In the genomic region with DNA sequence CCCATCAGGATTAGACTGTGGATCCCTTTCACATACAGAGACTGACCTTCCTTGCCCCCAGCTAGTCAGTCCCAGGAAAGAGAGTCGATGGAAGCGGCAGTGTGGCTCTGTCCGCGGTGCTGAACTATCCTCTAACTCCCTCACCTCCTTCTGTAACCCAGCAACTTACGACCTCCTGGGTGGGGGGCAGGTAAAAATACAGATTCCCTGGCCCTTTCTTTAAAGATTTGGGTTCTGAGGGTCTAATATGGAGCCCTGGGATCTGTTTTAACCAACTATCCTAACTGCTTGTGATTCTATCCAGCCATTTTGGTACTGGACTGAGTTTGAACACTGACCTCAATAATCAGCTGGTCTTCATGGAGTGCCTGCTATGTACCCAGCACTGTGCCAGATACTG, we compare ENCODE assay signal across 9 cellular contexts. TPM values are rescaled to one million over a fixed set of nuclear protein-coding genes. Genes with fewer than 3 reads are reported as not detected.
DNase-seq lines count a peak whose midpoint lies in the region; ATAC-seq, FAIRE-seq and TF ChIP-seq lines count a peak whose summit lies in the region.
"Had no signal": no experiment of that assay in that cellular context is flagged by ENCODE, and none has a peak within 500 bp of the region (broad histone marks: within the 10 kb centered on the region; RNA-seq: fewer than 3 reads in every experiment).

No MANE protein-coding gene starts in this region.

- H3K4me1 Mint-ChIP-seq in neural progenitor cell, result peaks cover 15% of the 10 kb centered on the region

- H3K9me2 ChIP-seq in PC-3 (replicated peaks; ENCODE audit: low read length), result no peaks in the 10 kb centered on the region

- TF ChIP-seq CTCF in PC-3 (conservative IDR thresholded peaks at IDR 0.05; ENCODE audit: low read depth, low read length) (no peak), endothelial cell of umbilical vein (IDR thresholded peaks at IDR 0.05; ENCODE audit: extremely low read depth in 1 of 2, insufficient read depth in 1 of 2, low read depth in 1 of 2, low read length in 2 of 2) (no peak), neural progenitor cell (IDR thresholded peaks at IDR 0.05) (no peak), esophagus squamous epithelium (IDR thresholded peaks at IDR 0.05) (no peak)

- H3K27ac ChIP-seq in PC-3 (ENCODE audit: low read length) (no peak overlapping the region), endothelial cell of umbilical vein (ENCODE audit: insufficient read depth, low read depth, low read length) (no peak overlapping the region), neural progenitor cell (no peak overlapping the region), esophagus squamous epithelium (no peak overlapping the region)

- no peaks in the 10 kb centered on the region for H3K9me1 ChIP-seq in endothelial cell of umbilical vein (replicated peaks; ENCODE audit: control insufficient read depth, extremely low read depth, insufficient read depth, low read length)

- no peak overlapping the region for H2AFZ ChIP-seq in PC-3 (ENCODE audit: low read length)
- H2AFZ ChIP-seq in endothelial cell of umbilical vein (ENCODE audit: low read depth, low read length), result no peak overlapping the region
- no peak overlapping the region for H2AFZ ChIP-seq in neural progenitor cell (replicated peaks)

- intact Hi-C loops in PC-3 (cut with micrococcal nuclease) (no loop called here), endothelial cell of umbilical vein (cut with micrococcal nuclease) (no loop called here), esophagus squamous epithelium (cut with DNase I) (no loop called here)

- H3K4me3 ChIP-seq in PC-3 (ENCODE audit: low read length) (no peak overlapping the region), endothelial cell of umbilical vein (replicated peaks in 1 of 3; ENCODE audit: insufficient read depth in 1 of 3, low read depth in 1 of 3, low read length in 3 of 3) (no peak overlapping the region), neural progenitor cell (no peak overlapping the region), esophagus squamous epithelium (no peak overlapping the region)

- H3F3A ChIP-seq in PC-3 (ENCODE audit: low read length, unreplicated experiment) (no peaks in the 10 kb centered on the region), neural progenitor cell (ENCODE audit: low read depth) (no peaks in the 10 kb centered on the region)

- no peak overlapping the region for H3K4me3 Mint-ChIP-seq in neural progenitor cell

- POLR2A ChIA-PET in PC-3 (lab: Charles Lee; ENCODE audit: unreplicated experiment), result no interaction called here
- POLR2A ChIA-PET in endothelial cell of umbilical vein (lab: Charles Lee), result no interaction called here

- H3K36me3 Mint-ChIP-seq in neural progenitor cell, result no peaks in the 10 kb centered on the region

- no peak overlapping the region for H3K27ac Mint-ChIP-seq in neural progenitor cell

- no peaks in the 10 kb centered on the region for H3K9me3 ChIP-seq in PC-3 (ENCODE audit: low read length)
- H3K9me3 ChIP-seq in endothelial cell of umbilical vein (replicated peaks; ENCODE audit: control insufficient read depth, insufficient read depth, low read length), result no peaks in the 10 kb centered on the region
- no peaks in the 10 kb centered on the region for H3K9me3 ChIP-seq in neural progenitor cell (ENCODE audit: low read depth)
- no peaks in the 10 kb centered on the region for H3K9me3 ChIP-seq in esophagus squamous epithelium

- H3K4me2 ChIP-seq in PC-3 (ENCODE audit: low read length) (no peak overlapping the region), endothelial cell of umbilical vein (ENCODE audit: insufficient read depth, low read length) (no peak overlapping the region), neural progenitor cell (no peak overlapping the region)

- CTCF ChIA-PET in PC-3 (lab: Charles Lee), result no interaction called here
- CTCF ChIA-PET in endothelial cell of umbilical vein (lab: Charles Lee), result interaction anchor here (2.8 kb wide), 1 partner anchor 10 kb away, joined by 10 read pairs; no protein-coding TSS in a partner anchor

- peaks cover 2% of the 10 kb centered on the region for H3K9me3 Mint-ChIP-seq in neural progenitor cell

- no peaks in the 10 kb centered on the region for H3K4me1 ChIP-seq in PC-3 (ENCODE audit: insufficient read depth, low read length)
- peaks cover 9% of the 10 kb centered on the region for H3K4me1 ChIP-seq in endothelial cell of umbilical vein (ENCODE audit: control insufficient read depth, extremely low read depth, insufficient read depth, low read length)
- peaks cover 9% of the 10 kb centered on the region for H3K4me1 ChIP-seq in neural progenitor cell
- H3K4me1 ChIP-seq in esophagus squamous epithelium, result no peaks in the 10 kb centered on the region

- no peak for TF ChIP-seq POLR2A in endothelial cell of umbilical vein (IDR thresholded peaks at IDR 0.05; ENCODE audit: low read depth, low read length)
- no peak for TF ChIP-seq POLR2A in esophagus squamous epithelium (IDR thresholded peaks at IDR 0.05)

- ATAC-seq in PC-3, result no peak
- ATAC-seq in GM21423 (IDR thresholded peaks at IDR 0.05; ENCODE audit: unreplicated experiment), result no peak

- no peaks in the 10 kb centered on the region for H3K36me3 ChIP-seq in PC-3 (ENCODE audit: low read depth, low read length)
- peaks cover 0 to 21% of the 10 kb centered on the region in 2 experiments for H3K36me3 ChIP-seq in endothelial cell of umbilical vein (ENCODE audit: control insufficient read depth in 2 of 2, extremely low read depth in 1 of 2, insufficient read depth in 2 of 2, low read length in 2 of 2)
- no peaks in the 10 kb centered on the region for H3K36me3 ChIP-seq in neural progenitor cell
- no peaks in the 10 kb centered on the region for H3K36me3 ChIP-seq in esophagus squamous epithelium

- H4K20me1 ChIP-seq in PC-3 (ENCODE audit: low read length) (no peaks in the 10 kb centered on the region), endothelial cell of umbilical vein (replicated peaks; ENCODE audit: control insufficient read depth, extremely low read depth, insufficient read depth, low read length) (no peaks in the 10 kb centered on the region), neural progenitor cell (ENCODE audit: low read depth) (peaks cover 8% of the 10 kb centered on the region)

- H3K27me3 Mint-ChIP-seq in neural progenitor cell (ENCODE audit: insufficient read depth, low read depth), result peaks cover 30% of the 10 kb centered on the region

- peak; percentile 56 for FAIRE-seq in endothelial cell of umbilical vein (lab: Jason Lieb, UNC)

- WGBS in esophagus squamous epithelium, 2 donors, result 19 to 38% methylated on average over 5 of the region's 5 CpGs

- no peaks in the 10 kb centered on the region for H3K79me2 ChIP-seq in PC-3 (ENCODE audit: low read length)
- no peaks in the 10 kb centered on the region for H3K79me2 ChIP-seq in endothelial cell of umbilical vein (ENCODE audit: control insufficient read depth, insufficient read depth, low read length)
- H3K79me2 ChIP-seq in neural progenitor cell (ENCODE audit: low read depth), result no peaks in the 10 kb centered on the region

- BruUV-seq in PC-3 (replicated peaks; lab: Mats Ljungman, UMichigan) (no TSS peak), endothelial cell of umbilical vein (replicated peaks; lab: Mats Ljungman, UMichigan) (no TSS peak)

- peak; percentile 10 for DNase-seq in SIG-M5 treated with dmso at 0.1 percent for 504 hours (lab: John Stamatoyannopoulos, UW; ENCODE audit: unreplicated experiment)
- DNase-seq in SIG-M5 (lab: John Stamatoyannopoulos, UW), result no peak
- peak; percentile 34 for DNase-seq in PC-3
- no peak for DNase-seq in endothelial cell of umbilical vein (ENCODE audit: low read depth, low spot score)
- peak; percentile 86 for DNase-seq in neural progenitor cell (ENCODE audit: low spot score)
- no peak for DNase-seq in esophagus squamous epithelium (lab: John Stamatoyannopoulos, UW)
- DNase-seq in CD1c-positive myeloid dendritic cell (ENCODE audit: extremely low spot score), result no peak
- DNase-seq: NCI-H2081 had no signal

- dilution Hi-C loops in endothelial cell of umbilical vein (cut with MboI; ENCODE audit: extremely low pct_ligation_motif_present, low sequenced_read_pairs), result no loop called here

- H3K9ac ChIP-seq in PC-3 (ENCODE audit: low read length) (no peak overlapping the region), endothelial cell of umbilical vein (replicated peaks; ENCODE audit: extremely low read depth, insufficient read depth, low read length) (no peak overlapping the region), neural progenitor cell (no peak overlapping the region)

- H3K27me3 ChIP-seq in PC-3 (ENCODE audit: low read length) (no peaks in the 10 kb centered on the region), endothelial cell of umbilical vein (ENCODE audit: control insufficient read depth in 2 of 2, insufficient read depth in 2 of 2, low read length in 2 of 2) (no peaks in the 10 kb centered on the region), neural progenitor cell (peaks cover 7% of the 10 kb centered on the region), esophagus squamous epithelium (peaks cover 0 to 72% (median 0%) of the 10 kb centered on the region in 4 donors)

RNA-seq across cellular contexts. Expression of gene MFNG, which starts 23.2 kb away (rescaled TPM):
- total RNA-seq in PC-3 (2014; rRNA removed) (1.7 and 2.4 TPM in 2 replicates), endothelial cell of umbilical vein (188 and 197 TPM in 2 replicates), neural progenitor cell (ENCODE audit: low replicate concordance) (2.3 and 10.6 TPM in 2 replicates), esophagus squamous epithelium (10 to 100 TPM in 1 of 4 donors, 1 to 10 TPM in 3; 3.8 to 10.3 (median 7.9) TPM)
- polyA plus RNA-seq in endothelial cell of umbilical vein, result 257 and 379 TPM in 2 replicates
- 194 and 222 TPM in 2 replicates for polyA plus RNA-seq in endothelial cell of umbilical vein (2011; cell fraction: cytosol; rRNA removed)
- 127 and 141 TPM in 2 replicates for polyA plus RNA-seq in endothelial cell of umbilical vein (2011; cell fraction: nucleus; rRNA removed)
- polyA plus RNA-seq in endothelial cell of umbilical vein (2012), result 125 and 143 TPM in 2 replicates
- polyA minus RNA-seq in endothelial cell of umbilical vein, result 112 and 155 TPM in 2 replicates
- not detected for polyA minus RNA-seq in endothelial cell of umbilical vein (2011; cell fraction: cytosol; rRNA and poly(A)+ RNA removed)
- polyA minus RNA-seq in endothelial cell of umbilical vein (2011; cell fraction: nucleus; rRNA and poly(A)+ RNA removed), result 35.3 and 50.5 TPM in 2 replicates

RNA-seq across cellular contexts. Expression of gene ELFN2, which starts 35.7 kb away (rescaled TPM):
- 10.0 and 14.5 TPM in 2 replicates for total RNA-seq in PC-3 (2014; rRNA removed)
- total RNA-seq in endothelial cell of umbilical vein, result 1.3 and 1.4 TPM in 2 replicates
- 0.33 and 0.41 TPM in 2 replicates for polyA plus RNA-seq in endothelial cell of umbilical vein
- polyA plus RNA-seq in endothelial cell of umbilical vein (2011; cell fraction: cytosol; rRNA removed), result 0.23 and 0.34 TPM in 2 replicates
- 0.72 and 0.76 TPM in 2 replicates for polyA plus RNA-seq in endothelial cell of umbilical vein (2011; cell fraction: nucleus; rRNA removed)
- 4.9 and 5.1 TPM in 2 replicates for polyA plus RNA-seq in endothelial cell of umbilical vein (2012)
- 0.24 and 0.34 TPM in 2 replicates for polyA minus RNA-seq in endothelial cell of umbilical vein
- polyA minus RNA-seq in endothelial cell of umbilical vein (2011; cell fraction: cytosol; rRNA and poly(A)+ RNA removed), result 0.20 TPM
- polyA minus RNA-seq in endothelial cell of umbilical vein (2011; cell fraction: nucleus; rRNA and poly(A)+ RNA removed), result 0.29 and 0.43 TPM in 2 replicates
- 0.82 and 1.1 TPM in 2 replicates for total RNA-seq in neural progenitor cell (ENCODE audit: low replicate concordance)
- not detected for total RNA-seq in esophagus squamous epithelium

RNA-seq across cellular contexts. Expression of gene CARD10, which starts 56.2 kb away (rescaled TPM):
- total RNA-seq in PC-3 (2014; rRNA removed) (20.7 and 26.3 TPM in 2 replicates), endothelial cell of umbilical vein (39.5 and 40.6 TPM in 2 replicates), neural progenitor cell (ENCODE audit: low replicate concordance) (1.5 and 6.2 TPM in 2 replicates), esophagus squamous epithelium (10 to 100 TPM; 11.6 to 24.1 (median 20.9) TPM)
- polyA plus RNA-seq in endothelial cell of umbilical vein, result 36.1 and 42.0 TPM in 2 replicates
- 21.1 and 28.5 TPM in 2 replicates for polyA plus RNA-seq in endothelial cell of umbilical vein (2011; cell fraction: cytosol; rRNA removed)
- 44.8 and 58.7 TPM in 2 replicates for polyA plus RNA-seq in endothelial cell of umbilical vein (2011; cell fraction: nucleus; rRNA removed)
- 19.0 and 22.9 TPM in 2 replicates for polyA plus RNA-seq in endothelial cell of umbilical vein (2012)
- 23.6 and 26.9 TPM in 2 replicates for polyA minus RNA-seq in endothelial cell of umbilical vein
- polyA minus RNA-seq in endothelial cell of umbilical vein (2011; cell fraction: cytosol; rRNA and poly(A)+ RNA removed), result 12.5 TPM
- polyA minus RNA-seq in endothelial cell of umbilical vein (2011; cell fraction: nucleus; rRNA and poly(A)+ RNA removed), result 12.6 and 21.3 TPM in 2 replicates

Comparison
In these comparisons a context has a peak if more than half of its experiments do, and no peak if none do; other contexts are left out.
1. DNase-seq: peak in SIG-M5 treated with dmso at 0.1 percent for 504 hours (single experiment), PC-3 (single experiment) and neural progenitor cell (single experiment); none in SIG-M5 (single experiment), endothelial cell of umbilical vein (single experiment), esophagus squamous epithelium (single experiment) and CD1c-positive myeloid dendritic cell (single experiment).
2. RNA of gene MFNG, which starts 23.2 kb away (total RNA-seq): 188 to 197 TPM in endothelial cell of umbilical vein; 3.8 to 10.3 TPM in esophagus squamous epithelium, 2.3 to 10.6 TPM in neural progenitor cell and 1.7 to 2.4 TPM in PC-3; every median in the first group is over 10 times any median in the second.